8 cellular contexts compared by ENCODE assay signal in the genomic region with DNA sequence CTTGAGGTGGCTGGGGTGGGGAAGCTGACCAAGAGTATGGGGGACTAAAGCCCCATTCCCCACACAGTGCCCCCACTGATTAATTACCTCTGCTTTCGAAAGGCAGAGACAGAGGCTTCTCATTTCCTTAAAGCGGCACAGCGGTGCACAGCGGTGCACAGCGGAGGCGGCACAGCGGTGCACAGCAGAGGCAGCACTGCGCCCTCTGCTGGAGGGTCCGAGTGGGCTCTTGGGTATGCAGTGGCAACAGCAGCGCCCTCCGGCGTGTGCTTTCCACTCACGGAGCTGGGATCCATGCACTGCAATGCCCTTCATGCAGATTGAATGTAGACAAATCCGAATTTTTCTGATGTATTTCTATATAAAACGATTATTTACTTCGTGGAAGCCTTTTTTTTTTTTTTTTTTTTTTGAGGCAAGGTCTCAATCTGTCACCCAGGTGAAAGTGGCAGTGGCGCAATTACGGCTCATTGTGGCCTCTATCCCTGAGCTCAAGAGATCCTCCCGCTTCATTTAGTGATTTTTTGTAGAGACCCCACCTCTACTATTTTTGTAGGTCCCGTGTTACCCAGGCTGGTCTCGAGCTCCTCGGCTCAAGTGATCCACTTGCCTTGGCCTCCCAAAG. TPM values are rescaled to one million over a fixed set of nuclear protein-coding genes. Genes with fewer than 3 reads are reported as not detected.
DNase-seq lines count a peak whose midpoint lies in the region; ATAC-seq and TF ChIP-seq lines count a peak whose summit lies in the region.

No MANE protein-coding gene starts in this region.

- H3K4me1 ChIP-seq in Panc1 (ENCODE audit: control insufficient read depth, insufficient read depth, low read length), result no peaks in the 10 kb centered on the region
- H3K4me1 ChIP-seq in left ventricle myocardium inferior, result no peaks in the 10 kb centered on the region
- H3K4me1 ChIP-seq in vagina, result no peaks in the 10 kb centered on the region

- intact Hi-C loops in Panc1 (cut with micrococcal nuclease; ENCODE audit: unreplicated experiment), result loop anchor here (5.0 kb wide), 1 partner anchor 689 kb away; no protein-coding TSS in a partner anchor
- intact Hi-C loops in left ventricle myocardium inferior (cut with micrococcal nuclease), result no loop called here
- intact Hi-C loops in vagina (cut with DNase I), result no loop called here

- H3K9me3 ChIP-seq in Panc1 (ENCODE audit: control insufficient read depth, insufficient read depth, low read depth, low read length) (no peaks in the 10 kb centered on the region), left ventricle myocardium inferior (replicated peaks) (no peaks in the 10 kb centered on the region), vagina (no peaks in the 10 kb centered on the region)

- DNase-seq in SIG-M5 treated with dmso at 0.1 percent for 504 hours (lab: John Stamatoyannopoulos, UW; ENCODE audit: unreplicated experiment), result peak; percentile 63
- DNase-seq in SIG-M5 (lab: John Stamatoyannopoulos, UW), result no peak
- DNase-seq in Panc1 (ENCODE audit: low read depth, low spot score), result no peak
- DNase-seq in activated gamma-delta T cell treated with Interleukin-2 at 50 U/mL for 16 hours, result peak; percentile 53
- DNase-seq in left ventricle myocardium inferior, result peak; percentile 22
- DNase-seq in stimulated activated CD4-positive, alpha-beta T cell treated with anti-CD3 and anti-CD28 coated beads, Interleukin-1b, Interleukin-23, amount 100 ng/mL, for 1 hour (ENCODE audit: low read depth in 2 of 2), result peak; percentile 27 to 29
- no peak for DNase-seq in vagina (ENCODE audit: extremely low spot score in 2 of 2)

- H3K27ac ChIP-seq in Panc1 (ENCODE audit: low read length), result no peak overlapping the region
- no peak overlapping the region for H3K27ac ChIP-seq in left ventricle myocardium inferior (replicated peaks)
- H3K27ac ChIP-seq in vagina, result no peak overlapping the region

- no peak for TF ChIP-seq POLR2A in vagina (IDR thresholded peaks at IDR 0.05)

- ATAC-seq in HG02943 (IDR thresholded peaks at IDR 0.05; ENCODE audit: low read depth, unreplicated experiment), result peak; percentile 95
- peak; percentile 94 for ATAC-seq in Panc1

- H3K36me3 ChIP-seq in Panc1 (ENCODE audit: control insufficient read depth, insufficient read depth, low read length) (no peaks in the 10 kb centered on the region), left ventricle myocardium inferior (no peaks in the 10 kb centered on the region), vagina (no peaks in the 10 kb centered on the region)

- CTCF ChIA-PET in Panc1 (lab: Charles Lee), result no interaction called here

- TF ChIP-seq CTCF in Panc1 (IDR thresholded peaks at IDR 0.05) (peak; percentile 93), left ventricle myocardium inferior (IDR thresholded peaks at IDR 0.05; ENCODE audit: borderline replicate concordance) (peak; percentile 61), vagina (IDR thresholded peaks at IDR 0.05) (peak in 1 of 3 experiments; percentile 11)

- in situ Hi-C loops in Panc1 (cut with HindIII; ENCODE audit: low pct_unique_long_range_greater_than_20kb, low sequenced_read_pairs), result no loop called here

- BruUV-seq in Panc1 (replicated peaks; lab: Mats Ljungman, UMichigan), result no TSS peak

- H3K4me3 ChIP-seq in Panc1 (ENCODE audit: low read depth in 2 of 2, low read length in 2 of 2) (no peak overlapping the region), left ventricle myocardium inferior (no peak overlapping the region), vagina (no peak overlapping the region)

- H3K27me3 ChIP-seq in Panc1 (ENCODE audit: control insufficient read depth, insufficient read depth, low read length) (no peaks in the 10 kb centered on the region), left ventricle myocardium inferior (ENCODE audit: low read depth) (peaks cover 36% of the 10 kb centered on the region), vagina (no peaks in the 10 kb centered on the region)

- POLR2A ChIA-PET in Panc1 (lab: Charles Lee), result no interaction called here

RNA-seq across cellular contexts. Expression of a gene that starts 19.7 kb away (rescaled TPM):
- 28.4 TPM for total RNA-seq in Panc1 (2021; ENCODE audit: unreplicated experiment)
- 30.6 TPM for polyA plus RNA-seq in Panc1 (2012; ENCODE audit: insufficient read length)
- total RNA-seq in left ventricle myocardium inferior, result 3.7 TPM
- total RNA-seq in vagina, result 45.2 TPM

Comparison
In these comparisons a context has a peak if more than half of its experiments do, and no peak if none do; other contexts are left out.
1. DNase-seq: peak in SIG-M5 treated with dmso at 0.1 percent for 504 hours (single experiment), activated gamma-delta T cell treated with Interleukin-2 at 50 U/mL for 16 hours (single experiment), left ventricle myocardium inferior (single experiment) and stimulated activated CD4-positive, alpha-beta T cell treated with anti-CD3 and anti-CD28 coated beads, Interleukin-1b, Interleukin-23, amount 100 ng/mL, for 1 hour (2 of 2); none in SIG-M5 (single experiment), Panc1 (single experiment) and vagina (0 of 2).